In the genomic region with DNA sequence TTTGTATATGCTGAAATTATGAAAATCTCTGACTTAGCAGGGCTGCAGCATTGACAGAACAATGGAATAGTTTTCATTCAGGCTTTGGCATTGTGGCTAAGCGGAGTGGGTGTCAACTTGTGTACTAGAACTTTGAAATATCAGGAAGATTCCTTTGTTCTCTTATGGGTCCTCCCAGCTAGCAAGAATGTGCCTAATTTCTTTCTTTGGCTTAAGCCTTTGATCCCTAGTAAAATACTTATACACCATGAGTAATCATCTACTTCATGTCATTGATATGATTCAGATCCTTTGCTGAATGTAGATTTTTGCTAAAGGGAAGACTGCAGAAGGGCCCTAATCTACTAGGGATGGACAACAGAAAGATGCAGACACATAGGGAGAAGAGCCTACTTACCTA, we compare ENCODE assay signal across 9 cellular contexts. TPM values are rescaled to one million over a fixed set of nuclear protein-coding genes. Genes with fewer than 3 reads are reported as not detected.
A peak's percentile ranks its signal among the peaks of the same experiment; 100 is the strongest.
DNase-seq lines count a peak whose midpoint lies in the region; ATAC-seq and TF ChIP-seq lines count a peak whose summit lies in the region.
"Had no signal": no experiment of that assay in that cellular context is flagged by ENCODE, and none has a peak within 500 bp of the region (broad histone marks: within the 10 kb centered on the region; RNA-seq: fewer than 3 reads in every experiment).

No MANE protein-coding gene starts in this region.

- no peak for TF ChIP-seq EP300 in esophagus muscularis mucosa (IDR thresholded peaks at IDR 0.05)

- H2AFZ ChIP-seq in hepatocyte: no peak overlapping the region

- in situ Hi-C loops in G401 (cut with HindIII; ENCODE audit: low sequenced_read_pairs): no loop called here

- H3K79me2 ChIP-seq in hepatocyte: peaks cover 97% of the 10 kb centered on the region

- H3K9me3 ChIP-seq in heart left ventricle: peaks cover 0 to 3% (median 0%) of the 10 kb centered on the region in 12 donors
- H3K9me3 ChIP-seq in hepatocyte (ENCODE audit: low read depth): no peaks in the 10 kb centered on the region
- no peaks in the 10 kb centered on the region for H3K9me3 ChIP-seq in upper lobe of right lung
- no peaks in the 10 kb centered on the region for H3K9me3 ChIP-seq in esophagus muscularis mucosa
- no peaks in the 10 kb centered on the region for H3K9me3 ChIP-seq in adrenal gland (replicated peaks in 1 of 3)

- H3K27ac ChIP-seq in heart left ventricle: peak overlapping the region in 4 of 12 donors; percentile 19 to 50 (median 40)
- H3K27ac ChIP-seq in hepatocyte: peak overlapping the region; percentile 23
- peak overlapping the region; percentile 39 for H3K27ac ChIP-seq in upper lobe of right lung
- H3K27ac ChIP-seq in esophagus muscularis mucosa (replicated peaks in 1 of 4): peak overlapping the region in 1 of 4 donors; percentile 2
- peak overlapping the region in 1 of 5 donors; percentile 22 for H3K27ac ChIP-seq in adrenal gland

- peak overlapping the region; percentile 8 for H3K4me3 Mint-ChIP-seq in activated naive CD8-positive, alpha-beta T cell treated with anti-CD3 and anti-CD28 coated beads for 36 hours

- no peak for DNase-seq in heart left ventricle
- DNase-seq in Right ventricle myocardium superior: no peak
- DNase-seq in activated naive CD8-positive, alpha-beta T cell treated with anti-CD3 and anti-CD28 coated beads for 36 hours: no peak
- DNase-seq in hepatocyte (ENCODE audit: low spot score): no peak
- DNase-seq in upper lobe of right lung: no peak
- DNase-seq in esophagus muscularis mucosa (ENCODE audit: extremely low spot score): no peak
- no peak for DNase-seq in adrenal gland
- DNase-seq in G401 (ENCODE audit: low spot score): no peak
- DNase-seq: CD8-positive, alpha-beta T cell had no signal

- no peak for TF ChIP-seq CTCF in heart left ventricle (IDR thresholded peaks at IDR 0.05)
- no peak for TF ChIP-seq CTCF in hepatocyte (IDR thresholded peaks at IDR 0.05; ENCODE audit: poor library complexity)
- TF ChIP-seq CTCF in upper lobe of right lung (IDR thresholded peaks at IDR 0.05): no peak
- TF ChIP-seq CTCF in esophagus muscularis mucosa (IDR thresholded peaks at IDR 0.05): no peak
- TF ChIP-seq CTCF in adrenal gland (IDR thresholded peaks at IDR 0.05): no peak

- ATAC-seq in heart left ventricle: peak in 3 of 4 donors; percentile 36 to 42 (median 37)
- no peak for ATAC-seq in Right ventricle myocardium superior (ENCODE audit: poor library complexity)
- no peak for ATAC-seq in upper lobe of right lung
- ATAC-seq: CD8-positive, alpha-beta T cell had no signal

- 41 to 63% (median 60%) methylated on average over 1 of the region's 1 CpG for WGBS in heart left ventricle, 4 donors
- WGBS in hepatocyte (ENCODE audit: low lambda C conversion rate, missing lambda C conversion rate): 73% methylated on average over 1 of the region's 1 CpG
- 65% methylated on average over 1 of the region's 1 CpG for WGBS in esophagus muscularis mucosa
- WGBS in adrenal gland, 4 donors: 69 to 86% (median 78%) methylated on average over 1 of the region's 1 CpG

- H3K9me3 Mint-ChIP-seq in activated naive CD8-positive, alpha-beta T cell treated with anti-CD3 and anti-CD28 coated beads for 36 hours: peaks cover 6% of the 10 kb centered on the region
- H3K9me3 Mint-ChIP-seq: CD8-positive, alpha-beta T cell had no signal

- H3K4me2 ChIP-seq in hepatocyte: peak overlapping the region; percentile 44

- H3K9me2 ChIP-seq in hepatocyte (replicated peaks; ENCODE audit: insufficient read depth): no peaks in the 10 kb centered on the region

- H3K4me3 ChIP-seq in heart left ventricle (no peak overlapping the region), hepatocyte (no peak overlapping the region), upper lobe of right lung (no peak overlapping the region), esophagus muscularis mucosa (no peak overlapping the region), adrenal gland (no peak overlapping the region)

- H3K27me3 Mint-ChIP-seq in activated naive CD8-positive, alpha-beta T cell treated with anti-CD3 and anti-CD28 coated beads for 36 hours: no peaks in the 10 kb centered on the region

- H3K4me1 ChIP-seq in heart left ventricle (peaks cover 8 to 58% (median 27%) of the 10 kb centered on the region in 12 donors), hepatocyte (ENCODE audit: insufficient read depth) (peaks cover 10% of the 10 kb centered on the region), upper lobe of right lung (peaks cover 24% of the 10 kb centered on the region), esophagus muscularis mucosa (peaks cover 30 to 46% (median 40%) of the 10 kb centered on the region in 4 donors), adrenal gland (replicated peaks in 1 of 2) (peaks cover 11 to 36% of the 10 kb centered on the region in 2 donors)

- H3K27ac Mint-ChIP-seq in activated naive CD8-positive, alpha-beta T cell treated with anti-CD3 and anti-CD28 coated beads for 36 hours: peak overlapping the region; percentile 88

- intact Hi-C loops in heart left ventricle (cut with DNase I): loop anchor here in 1 of 10 donors (10.0 kb wide), 1 partner anchor 83 kb away; no protein-coding TSS in a partner anchor
- intact Hi-C loops in Right ventricle myocardium superior (cut with DNase I): no loop called here
- intact Hi-C loops in upper lobe of right lung (cut with DNase I): no loop called here
- intact Hi-C loops in esophagus muscularis mucosa (cut with DNase I): no loop called here
- intact Hi-C loops in adrenal gland (cut with DNase I): no loop called here

- no peak for TF ChIP-seq POLR2A in heart left ventricle (IDR thresholded peaks at IDR 0.05)
- TF ChIP-seq POLR2A in esophagus muscularis mucosa (IDR thresholded peaks at IDR 0.05; ENCODE audit: low read depth): no peak
- no peak for TF ChIP-seq POLR2A in adrenal gland (IDR thresholded peaks at IDR 0.05)

- peaks cover 52% of the 10 kb centered on the region for H3K4me1 Mint-ChIP-seq in activated naive CD8-positive, alpha-beta T cell treated with anti-CD3 and anti-CD28 coated beads for 36 hours

- H3K27me3 ChIP-seq in heart left ventricle: no peaks in the 10 kb centered on the region
- H3K27me3 ChIP-seq in hepatocyte: no peaks in the 10 kb centered on the region
- H3K27me3 ChIP-seq in upper lobe of right lung: no peaks in the 10 kb centered on the region
- no peaks in the 10 kb centered on the region for H3K27me3 ChIP-seq in esophagus muscularis mucosa
- H3K27me3 ChIP-seq in adrenal gland: no peaks in the 10 kb centered on the region

- peaks cover 51% of the 10 kb centered on the region for H3K36me3 Mint-ChIP-seq in activated naive CD8-positive, alpha-beta T cell treated with anti-CD3 and anti-CD28 coated beads for 36 hours

- no peaks in the 10 kb centered on the region for H3K36me3 ChIP-seq in heart left ventricle
- no peaks in the 10 kb centered on the region for H3K36me3 ChIP-seq in hepatocyte (replicated peaks; ENCODE audit: insufficient read depth, low read depth)
- H3K36me3 ChIP-seq in upper lobe of right lung: peaks cover 5% of the 10 kb centered on the region
- H3K36me3 ChIP-seq in esophagus muscularis mucosa: no peaks in the 10 kb centered on the region
- no peaks in the 10 kb centered on the region for H3K36me3 ChIP-seq in adrenal gland (replicated peaks in 1 of 2)

- H4K20me1 ChIP-seq in hepatocyte (ENCODE audit: insufficient read depth, poor library complexity, severe bottlenecking): peaks cover 47% of the 10 kb centered on the region

RNA-seq across cellular contexts. Expression of a gene that starts 6.2 kb away (rescaled TPM):
- 10 to 100 TPM in 7 of 9 donors, 1 to 10 TPM in 2; 7.1 to 22.3 (median 16.7) TPM for total RNA-seq in heart left ventricle
- polyA plus RNA-seq in heart left ventricle: 10 to 100 TPM in 1 of 2 donors, 1 to 10 TPM in 1; 4.6 to 15.6 TPM
- 13.8 TPM for total RNA-seq in Right ventricle myocardium superior
- 10 to 100 TPM; 56.9 to 59.9 TPM for total RNA-seq in activated naive CD8-positive, alpha-beta T cell treated with anti-CD3 and anti-CD28 coated beads for 36 hours
- 31.1 and 55.7 TPM in 2 replicates for total RNA-seq in hepatocyte
- 10.8 and 14.0 TPM in 2 replicates for polyA plus RNA-seq in hepatocyte
- 31.3 TPM for total RNA-seq in upper lobe of right lung
- 10 to 100 TPM; 18.8 to 27.7 (median 21.3) TPM for total RNA-seq in esophagus muscularis mucosa
- total RNA-seq in adrenal gland: 10 to 100 TPM; 16.7 to 53.9 (median 32.2) TPM
- 10 to 100 TPM in 2 of 3 donors, 1 to 10 TPM in 1; 8.6 to 22.4 (median 10.5) TPM for polyA plus RNA-seq in adrenal gland
- 22.0 and 41.9 TPM in 2 replicates for total RNA-seq in G401 (2014; rRNA removed; shearing (Covaris generic))

RNA-seq across cellular contexts. Expression of a gene that starts 11.3 kb away (rescaled TPM):
- 10 to 100 TPM; 10.8 to 43.0 (median 35.6) TPM for total RNA-seq in heart left ventricle
- polyA plus RNA-seq in heart left ventricle: 10 to 100 TPM; 55.2 to 67.5 TPM
- 31.0 TPM for total RNA-seq in Right ventricle myocardium superior
- total RNA-seq in activated naive CD8-positive, alpha-beta T cell treated with anti-CD3 and anti-CD28 coated beads for 36 hours: 100 to 1,000 TPM; 157 to 158 TPM
- total RNA-seq in hepatocyte: 36.4 and 38.4 TPM in 2 replicates
- 92.7 and 98.9 TPM in 2 replicates for polyA plus RNA-seq in hepatocyte
- 29.1 TPM for total RNA-seq in upper lobe of right lung
- 10 to 100 TPM; 10.1 to 15.6 (median 12.6) TPM for total RNA-seq in esophagus muscularis mucosa
- 10 to 100 TPM; 10.6 to 65.9 (median 41.0) TPM for total RNA-seq in adrenal gland
- polyA plus RNA-seq in adrenal gland: 10 to 100 TPM; 42.5 to 83.8 (median 66.6) TPM
- 30.4 and 35.9 TPM in 2 replicates for total RNA-seq in G401 (2014; rRNA removed; shearing (Covaris generic))

Comparison
In these comparisons a context has a peak if more than half of its experiments do, and no peak if none do; other contexts are left out.
1. ATAC-seq: peak in heart left ventricle (3 of 4); none in Right ventricle myocardium superior (single experiment) and upper lobe of right lung (single experiment).